ENCODE assay signal across 17 cellular contexts in the genomic region with DNA sequence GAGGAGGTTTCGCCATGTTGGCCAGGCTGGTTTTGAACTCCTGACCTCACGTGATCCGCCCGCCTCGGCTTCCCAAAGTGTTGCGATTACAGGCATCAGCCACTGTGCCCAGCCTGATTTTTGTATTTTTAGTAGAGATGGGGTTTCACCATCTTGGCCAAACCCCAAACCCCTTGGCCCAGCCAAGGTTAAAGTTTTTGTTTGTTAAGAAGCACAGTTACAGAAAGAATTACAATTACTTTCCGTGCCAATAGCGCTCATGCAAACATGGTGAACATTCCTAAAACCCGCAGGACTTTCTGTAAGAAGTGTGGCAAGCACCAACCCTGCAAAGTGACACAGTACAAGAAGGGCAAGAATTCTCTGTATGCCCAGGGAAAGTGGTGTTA. TPM values are rescaled to one million over a fixed set of nuclear protein-coding genes. Genes with fewer than 3 reads are reported as not detected.
DNase-seq lines count a peak whose midpoint lies in the region; ATAC-seq and TF ChIP-seq lines count a peak whose summit lies in the region.
"Had no signal": no experiment of that assay in that cellular context is flagged by ENCODE, and none has a peak within 500 bp of the region (broad histone marks: within the 10 kb centered on the region; RNA-seq: fewer than 3 reads in every experiment).

No MANE protein-coding gene starts in this region.

- peaks cover 53% of the 10 kb centered on the region for H3K4me1 Mint-ChIP-seq in central memory CD8-positive, alpha-beta T cell

- 76 to 80% methylated on average over 7 to 8 of the region's 9 CpGs for WGBS in heart right ventricle, 2 donors
- 29% methylated on average over 9 of the region's 9 CpGs for WGBS in liver

- no peaks in the 10 kb centered on the region for H3K36me3 ChIP-seq in left ventricle myocardium inferior
- no peaks in the 10 kb centered on the region for H3K36me3 ChIP-seq in heart right ventricle
- no peaks in the 10 kb centered on the region for H3K36me3 ChIP-seq in liver (ENCODE audit: control insufficient read depth in 4 of 4, insufficient read depth in 3 of 4, low read depth in 1 of 4, low read length in 3 of 4)
- H3K36me3 ChIP-seq in upper lobe of right lung: no peaks in the 10 kb centered on the region
- H3K36me3 ChIP-seq: thoracic aorta had no signal

- H3K27ac Mint-ChIP-seq in central memory CD8-positive, alpha-beta T cell (ENCODE audit: low read depth): peak overlapping the region; percentile 65

- H3K27me3 Mint-ChIP-seq in central memory CD8-positive, alpha-beta T cell: no peaks in the 10 kb centered on the region
- H3K27me3 Mint-ChIP-seq: naive thymus-derived CD4-positive, alpha-beta T cell had no signal

- H3K4me1 ChIP-seq in left ventricle myocardium inferior (peaks cover 67% of the 10 kb centered on the region), heart right ventricle (peaks cover 3 to 68% (median 35%) of the 10 kb centered on the region in 9 donors), liver (ENCODE audit: control insufficient read depth in 4 of 4, insufficient read depth in 4 of 4, low read length in 3 of 4) (peaks cover 13 to 19% (median 15%) of the 10 kb centered on the region in 4 donors), upper lobe of right lung (peaks cover 34% of the 10 kb centered on the region)
- H3K4me1 ChIP-seq: Caco-2 had no signal

- ATAC-seq in heart right ventricle: no peak
- no peak for ATAC-seq in central memory CD8-positive, alpha-beta T cell (replicated peaks; ENCODE audit: extremely low read depth, poor library complexity, severe bottlenecking)
- ATAC-seq in upper lobe of right lung: peak; percentile 57
- no peak for ATAC-seq in GM21529 (IDR thresholded peaks at IDR 0.05; ENCODE audit: unreplicated experiment)
- ATAC-seq: naive thymus-derived CD4-positive, alpha-beta T cell had no signal

- H3K27ac ChIP-seq in left ventricle myocardium inferior (replicated peaks) (peak overlapping the region; percentile 45), heart right ventricle (peak overlapping the region in 1 of 10 donors; percentile 35), liver (ENCODE audit: low read depth in 1 of 2, low read length in 2 of 2) (no peak overlapping the region), upper lobe of right lung (no peak overlapping the region)
- H3K27ac ChIP-seq: epithelial cell of prostate, thoracic aorta had no signal

- TF ChIP-seq CTCF in left ventricle myocardium inferior (IDR thresholded peaks at IDR 0.05; ENCODE audit: borderline replicate concordance) (no peak), heart right ventricle (IDR thresholded peaks at IDR 0.05) (no peak), liver (IDR thresholded peaks at IDR 0.05; ENCODE audit: low read depth, low read length, missing input control) (no peak), upper lobe of right lung (IDR thresholded peaks at IDR 0.05) (no peak)

- no peak overlapping the region for H3K4me3 ChIP-seq in left ventricle myocardium inferior
- no peak overlapping the region for H3K4me3 ChIP-seq in heart right ventricle
- H3K4me3 ChIP-seq in liver (ENCODE audit: low read depth in 1 of 3, low read length in 3 of 3): no peak overlapping the region
- H3K4me3 ChIP-seq in upper lobe of right lung: no peak overlapping the region
- H3K4me3 ChIP-seq: thoracic aorta had no signal

- no peaks in the 10 kb centered on the region for H3K9me3 Mint-ChIP-seq in central memory CD8-positive, alpha-beta T cell

- peak; percentile 23 for TF ChIP-seq RAD21 in liver (IDR thresholded peaks at IDR 0.05)

- H3K9me3 ChIP-seq in left ventricle myocardium inferior (replicated peaks): no peaks in the 10 kb centered on the region
- no peaks in the 10 kb centered on the region for H3K9me3 ChIP-seq in heart right ventricle
- no peaks in the 10 kb centered on the region for H3K9me3 ChIP-seq in liver (ENCODE audit: control insufficient read depth in 4 of 4, low read length in 3 of 4)
- no peaks in the 10 kb centered on the region for H3K9me3 ChIP-seq in upper lobe of right lung
- H3K9me3 ChIP-seq: Caco-2, thoracic aorta had no signal

- no peak overlapping the region for H3K4me3 Mint-ChIP-seq in central memory CD8-positive, alpha-beta T cell

- DNase-seq in left ventricle myocardium inferior: no peak
- no peak for DNase-seq in heart right ventricle
- no peak for DNase-seq in central memory CD8-positive, alpha-beta T cell (ENCODE audit: low spot score in 2 of 2)
- DNase-seq in upper lobe of right lung: peak; percentile 68
- no peak for DNase-seq in NCI-H1105 (lab: John Stamatoyannopoulos, UW)
- no peak for DNase-seq in GOT3 (lab: John Stamatoyannopoulos, UW)
- DNase-seq: activated CD4-positive, CD25-positive, alpha-beta regulatory T cell treated with anti-CD3 and anti-CD28 coated beads, Interleukin-2, amount 50 U/mL, for 72 hours; activated naive CD4-positive, alpha-beta T cell treated with Interleukin-2 at 50 U/mL for 16 hours; Caco-2; cerebellar nuclear complex; naive thymus-derived CD4-positive, alpha-beta T cell; NCI-H1092 treated with DMSO at 0.1 percent for 48 hours; Right ventricle myocardium superior had no signal

- H3K9ac ChIP-seq in liver (ENCODE audit: low read depth in 1 of 2, low read length in 2 of 2): no peak overlapping the region

- intact Hi-C loops in left ventricle myocardium inferior (cut with micrococcal nuclease) (no loop called here), heart right ventricle (cut with DNase I) (no loop called here), upper lobe of right lung (cut with DNase I) (no loop called here)

- peaks cover 10% of the 10 kb centered on the region for H3K36me3 Mint-ChIP-seq in central memory CD8-positive, alpha-beta T cell (ENCODE audit: insufficient read depth)

- H3K27me3 ChIP-seq in left ventricle myocardium inferior (ENCODE audit: low read depth): no peaks in the 10 kb centered on the region
- no peaks in the 10 kb centered on the region for H3K27me3 ChIP-seq in heart right ventricle
- no peaks in the 10 kb centered on the region for H3K27me3 ChIP-seq in liver (ENCODE audit: control insufficient read depth in 4 of 4, insufficient read depth in 4 of 4, low read length in 3 of 4)
- H3K27me3 ChIP-seq in upper lobe of right lung: no peaks in the 10 kb centered on the region

TF ChIP-seq in liver, 16 proteins besides CTCF, POLR2A, EP300 and RAD21:
- TF ChIP-seq RXRA (IDR thresholded peaks at IDR 0.05) (peak; percentile 77 to 78), FOXA1 (IDR thresholded peaks at IDR 0.05) (no peak), NR2F2 (IDR thresholded peaks at IDR 0.05) (peak; percentile 12), FOXA2 (IDR thresholded peaks at IDR 0.05) (no peak), ZBTB33 (IDR thresholded peaks at IDR 0.05) (no peak), GABPA (IDR thresholded peaks at IDR 0.05 in 1 of 2, conservative IDR thresholded peaks at IDR 0.05 in 1 of 2) (no peak), EGR1 (IDR thresholded peaks at IDR 0.05; ENCODE audit: low read depth in 2 of 2) (no peak), JUND (IDR thresholded peaks at IDR 0.05) (peak; percentile 59 to 63), YY1 (IDR thresholded peaks at IDR 0.05) (peak; percentile 49), TAF1 (conservative IDR thresholded peaks at IDR 0.05) (no peak), SP1 (IDR thresholded peaks at IDR 0.05) (peak; percentile 48), HNF4G (IDR thresholded peaks at IDR 0.05) (peak; percentile 17), HNF4A (conservative IDR thresholded peaks at IDR 0.05) (peak; percentile 60 to 71)
- TF ChIP-seq, protein P1, sequence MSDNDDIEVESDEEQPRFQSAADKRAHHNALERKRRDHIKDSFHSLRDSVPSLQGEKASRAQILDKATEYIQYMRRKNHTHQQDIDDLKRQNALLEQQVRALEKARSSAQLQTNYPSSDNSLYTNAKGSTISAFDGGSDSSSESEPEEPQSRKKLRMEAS (IDR thresholded peaks at IDR 0.05): no peak
- TF ChIP-seq, protein P2, sequence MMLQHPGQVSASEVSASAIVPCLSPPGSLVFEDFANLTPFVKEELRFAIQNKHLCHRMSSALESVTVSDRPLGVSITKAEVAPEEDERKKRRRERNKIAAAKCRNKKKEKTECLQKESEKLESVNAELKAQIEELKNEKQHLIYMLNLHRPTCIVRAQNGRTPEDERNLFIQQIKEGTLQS (IDR thresholded peaks at IDR 0.05): no peak
TF ChIP-seq in liver: peak in this region for 7.

RNA-seq across cellular contexts. Expression of gene ITSN2, which starts 26.1 kb away (rescaled TPM):
- 24.4 TPM for total RNA-seq in left ventricle myocardium inferior
- 10 to 100 TPM; 32.1 to 49.8 (median 38.2) TPM for total RNA-seq in heart right ventricle
- polyA plus RNA-seq in heart right ventricle: 10 to 100 TPM; 16.8 to 42.1 TPM
- total RNA-seq in liver: 10 to 100 TPM; 21.1 to 32.4 TPM
- polyA plus RNA-seq in liver: 10 to 100 TPM; 10.1 to 22.1 TPM
- 104 TPM for total RNA-seq in upper lobe of right lung
